In the genomic region with DNA sequence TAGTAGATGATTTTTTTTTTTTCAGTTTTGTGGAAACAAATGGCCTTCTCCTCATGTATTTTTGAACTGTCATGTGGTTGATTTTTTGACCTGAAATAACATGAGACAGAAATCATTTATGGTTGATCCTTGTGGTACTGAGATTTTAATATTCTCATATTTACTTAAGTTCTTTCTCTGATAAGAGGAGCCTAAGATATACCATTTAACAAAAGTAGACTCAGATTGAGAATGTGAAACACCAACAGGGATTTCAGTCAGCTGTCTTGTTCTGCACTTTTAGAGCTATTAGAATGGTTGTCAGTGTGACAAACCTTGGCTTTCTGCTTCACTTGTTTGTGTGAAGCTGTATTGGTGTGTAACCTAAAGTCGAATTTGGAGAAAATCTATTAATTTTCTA, we compare ENCODE assay signal across 22 cellular contexts.
DNase-seq lines count a peak whose midpoint lies in the region; ATAC-seq and TF ChIP-seq lines count a peak whose summit lies in the region.
"Had no signal": no experiment of that assay in that cellular context is flagged by ENCODE, and none has a peak within 500 bp of the region (broad histone marks: within the 10 kb centered on the region; RNA-seq: fewer than 3 reads in every experiment).

No MANE protein-coding gene starts in this region.

- H3K4me3 ChIP-seq in GM12865 (ENCODE audit: low read depth, low read length) = no peak overlapping the region
- H3K4me3 ChIP-seq: ascending aorta, left lung, psoas muscle, skin epidermis, transverse colon had no signal

- ATAC-seq in GM19043 (IDR thresholded peaks at IDR 0.05; ENCODE audit: low read depth, unreplicated experiment) (peak; percentile 30), HG02642 (IDR thresholded peaks at IDR 0.05; ENCODE audit: poor library complexity, unreplicated experiment) (peak; percentile 26), HG03378 (IDR thresholded peaks at IDR 0.05; ENCODE audit: unreplicated experiment) (peak; percentile 30), HG02840 (IDR thresholded peaks at IDR 0.05; ENCODE audit: low FRiP score, unreplicated experiment) (no peak), HG02571 (IDR thresholded peaks at IDR 0.05; ENCODE audit: unreplicated experiment) (no peak)
- ATAC-seq: activated CD8-positive, alpha-beta T cell treated with anti-CD3 and anti-CD28 coated beads for 36 hours; left lung; psoas muscle had no signal

- intact Hi-C loops in head of caudate nucleus (cut with DNase I) = no loop called here

- DNase-seq in GM12865 (ENCODE audit: low read depth) (peak; percentile 40), hepatic stellate cell (ENCODE audit: low spot score) (no peak), head of caudate nucleus (no peak)
- DNase-seq: activated B cell treated with CpG ODN at 0.5 μM for 24 hours; activated CD8-positive, alpha-beta T cell treated with anti-CD3 and anti-CD28 coated beads for 36 hours; activated naive CD4-positive, alpha-beta T cell treated with Interleukin-2 at 50 U/mL for 16 hours; activated T-cell treated with anti-CD3 and anti-CD28 coated beads, Interleukin-2, amount 50 U/mL, for 24 hours; cerebellar nuclear complex; DMS79 treated with DMSO at 0.1 percent for 48 hours; left lung; NCI-H187; NCI-H446; NK-92 treated with Interleukin-12 subunit alpha and Interleukin-12 subunit beta, amount 100 ng/mL, for 24 hours; psoas muscle; transverse colon had no signal

- no peak for TF ChIP-seq CTCF in GM12865 (IDR thresholded peaks at IDR 0.05; ENCODE audit: insufficient read depth, low read depth, low read length, missing control alignments)

Comparison
In these comparisons a context has a peak if more than half of its experiments do, and no peak if none do; other contexts are left out.
1. ATAC-seq: peak in GM19043 (single experiment), HG02642 (single experiment) and HG03378 (single experiment); none in HG02840 (single experiment) and HG02571 (single experiment).